Comparison of ENCODE assay signal across 1 cellular context in genomic region chr4:8886625-8887406, GRCh38.
TF ChIP-seq lines count a peak whose summit lies in the region.

No MANE protein-coding gene starts in this region.

TF ChIP-seq in HCT116, 20 proteins besides CTCF, POLR2A, EP300 and RAD21:
- TF ChIP-seq ZBTB33 (IDR thresholded peaks at IDR 0.05; ENCODE audit: extremely low read depth, insufficient replicate concordance, low read length) (no peak), FOSL1 (IDR thresholded peaks at IDR 0.05; ENCODE audit: low read depth) (no peak)
